ENCODE assay signal across 8 cellular contexts in the genomic region with DNA sequence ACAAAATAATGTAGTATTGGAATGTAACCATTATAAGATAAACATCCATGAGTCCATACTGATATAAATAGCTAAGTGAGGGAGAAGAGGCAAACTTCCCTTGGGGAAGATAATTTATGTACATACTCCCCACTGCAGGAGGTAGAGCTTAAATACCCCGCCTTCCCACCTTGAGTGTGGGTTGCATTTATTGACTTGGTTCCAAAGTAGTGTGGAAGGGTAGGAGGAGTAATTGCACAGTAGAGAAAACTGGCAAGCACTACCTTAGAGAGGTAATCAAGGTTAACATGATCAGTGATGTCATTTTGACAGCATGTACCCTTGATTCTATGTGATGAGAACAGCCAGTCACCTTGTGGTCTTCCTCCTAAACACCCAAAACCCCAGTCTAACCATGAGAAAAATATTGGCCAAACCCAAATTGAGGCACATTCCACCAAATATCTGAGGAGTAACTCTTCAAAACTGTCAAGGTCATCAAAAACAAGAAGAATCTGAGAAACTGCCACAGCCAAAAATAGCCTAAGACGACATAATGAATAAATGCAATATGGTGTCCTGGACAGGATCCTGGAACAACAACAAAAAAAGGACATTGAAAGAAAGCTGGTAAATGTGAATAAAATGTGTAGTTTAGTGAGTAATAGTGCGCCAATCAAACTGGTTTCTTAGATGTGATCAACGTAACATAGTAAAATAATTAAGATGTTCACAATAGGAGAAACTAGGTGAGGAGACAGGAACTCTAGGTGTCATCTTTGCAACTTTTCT. TPM values are rescaled to one million over a fixed set of nuclear protein-coding genes. Genes with fewer than 3 reads are reported as not detected.
A peak's percentile ranks its signal among the peaks of the same experiment; 100 is the strongest.
DNase-seq lines count a peak whose midpoint lies in the region; TF ChIP-seq lines count a peak whose summit lies in the region.

No MANE protein-coding gene starts in this region.

- H3K4me3 ChIP-seq in kidney epithelial cell (ENCODE audit: low read depth, low read length) = peak overlapping the region; percentile 79
- H3K4me3 ChIP-seq in testis = peak overlapping the region; percentile 77 to 92

- peaks cover 14% of the 10 kb centered on the region for H3K4me1 ChIP-seq in testis

- intact Hi-C loops in activated CD4-positive, alpha-beta T cell treated with anti-CD3 and anti-CD28 coated beads, Interleukin-2, amount 10 ng/mL, durations not matched to agents 24 days and 14 days (cut with micrococcal nuclease) = loop anchor here (10.0 kb wide), 2 partner anchors 569 to 1149 kb away; a partner anchor contains a TSS
- intact Hi-C loops in testis (cut with DNase I; ENCODE audit: low total_unique reads) = no loop called here

- no peak for DNase-seq in activated CD4-positive, alpha-beta T cell treated with anti-CD3 and anti-CD28 coated beads, Interleukin-2, amount 10 ng/mL, durations not matched to agents 24 days and 14 days
- DNase-seq in activated CD4-positive, alpha-beta T cell treated with anti-CD3 and anti-CD28 coated beads, Interleukin-2, amount 50 U/mL, for 1 hour = no peak
- no peak for DNase-seq in kidney epithelial cell (ENCODE audit: low read depth)
- DNase-seq in testis = no peak
- DNase-seq in NCI-H2029 treated with DMSO at 0.1 percent for 48 hours (lab: John Stamatoyannopoulos, UW) = no peak
- DNase-seq in GM13976 (ENCODE audit: low spot score) = no peak
- no peak for DNase-seq in erythroblast (lab: John Stamatoyannopoulos, UW)

- TF ChIP-seq POLR2A in testis (IDR thresholded peaks at IDR 0.05) (no peak), erythroblast (IDR thresholded peaks at IDR 0.05; ENCODE audit: low read length) (no peak)

- H3K27me3 Mint-ChIP-seq in activated CD4-positive, alpha-beta T cell treated with anti-CD3 and anti-CD28 coated beads, Interleukin-2, amount 10 ng/mL, durations not matched to agents 24 days and 14 days = peaks cover 1% of the 10 kb centered on the region
- no peaks in the 10 kb centered on the region for H3K27me3 Mint-ChIP-seq in activated naive CD8-positive, alpha-beta T cell

- no peaks in the 10 kb centered on the region for H3K36me3 ChIP-seq in kidney epithelial cell (ENCODE audit: control insufficient read depth, insufficient read depth, low read length)
- no peaks in the 10 kb centered on the region for H3K36me3 ChIP-seq in testis (ENCODE audit: low read depth, missing control alignments)

- peaks cover 10% of the 10 kb centered on the region for H3K36me3 Mint-ChIP-seq in activated CD4-positive, alpha-beta T cell treated with anti-CD3 and anti-CD28 coated beads, Interleukin-2, amount 10 ng/mL, durations not matched to agents 24 days and 14 days (ENCODE audit: low read depth)
- H3K36me3 Mint-ChIP-seq in activated naive CD8-positive, alpha-beta T cell = peaks cover 6% of the 10 kb centered on the region

- peak overlapping the region; percentile 96 for H3K27ac Mint-ChIP-seq in activated CD4-positive, alpha-beta T cell treated with anti-CD3 and anti-CD28 coated beads, Interleukin-2, amount 10 ng/mL, durations not matched to agents 24 days and 14 days
- H3K27ac Mint-ChIP-seq in activated naive CD8-positive, alpha-beta T cell = peak overlapping the region; percentile 82

- peak overlapping the region; percentile 76 to 83 for H3K27ac ChIP-seq in testis

- in situ Hi-C loops in GM13976 (cut with MboI; ENCODE audit: low sequenced_read_pairs, unreplicated experiment) = no loop called here

- WGBS in testis, 2 donors = 27 to 33% methylated on average over 4 of the region's 4 CpGs

- H3K27me3 ChIP-seq in kidney epithelial cell (ENCODE audit: control insufficient read depth, insufficient read depth, low read length) = no peaks in the 10 kb centered on the region
- H3K27me3 ChIP-seq in testis = no peaks in the 10 kb centered on the region

- no peaks in the 10 kb centered on the region for H3K9me3 Mint-ChIP-seq in activated CD4-positive, alpha-beta T cell treated with anti-CD3 and anti-CD28 coated beads, Interleukin-2, amount 10 ng/mL, durations not matched to agents 24 days and 14 days
- H3K9me3 Mint-ChIP-seq in activated naive CD8-positive, alpha-beta T cell (ENCODE audit: low read depth) = no peaks in the 10 kb centered on the region

- no peak for TF ChIP-seq CTCF in kidney epithelial cell (IDR thresholded peaks at IDR 0.05; ENCODE audit: insufficient read depth, low read length, poor library complexity, severe bottlenecking)
- TF ChIP-seq CTCF in testis (IDR thresholded peaks at IDR 0.05) = no peak
- TF ChIP-seq CTCF in GM13976 (IDR thresholded peaks at IDR 0.05; ENCODE audit: borderline replicate concordance, control extremely low read depth, extremely low read depth, insufficient read depth, missing control alignments) = no peak

- H3K4me3 Mint-ChIP-seq in activated CD4-positive, alpha-beta T cell treated with anti-CD3 and anti-CD28 coated beads, Interleukin-2, amount 10 ng/mL, durations not matched to agents 24 days and 14 days = peak overlapping the region; percentile 95
- peak overlapping the region; percentile 96 for H3K4me3 Mint-ChIP-seq in activated naive CD8-positive, alpha-beta T cell

- no peaks in the 10 kb centered on the region for H3K9me3 ChIP-seq in testis

- peaks cover 22% of the 10 kb centered on the region for H3K4me1 Mint-ChIP-seq in activated CD4-positive, alpha-beta T cell treated with anti-CD3 and anti-CD28 coated beads, Interleukin-2, amount 10 ng/mL, durations not matched to agents 24 days and 14 days
- H3K4me1 Mint-ChIP-seq in activated naive CD8-positive, alpha-beta T cell (ENCODE audit: low read depth) = peaks cover 24% of the 10 kb centered on the region

RNA-seq across cellular contexts. Expression of a gene that starts 0.8 kb away (rescaled TPM):
- total RNA-seq in activated CD4-positive, alpha-beta T cell treated with anti-CD3 and anti-CD28 coated beads, Interleukin-2, amount 10 ng/mL, durations not matched to agents 24 days and 14 days = 61.0 and 74.4 TPM in 2 replicates
- 24.6 and 27.0 TPM in 2 replicates for total RNA-seq in kidney epithelial cell
- 10 to 100 TPM; 56.4 to 65.2 TPM for total RNA-seq in testis
- polyA plus RNA-seq in testis (ENCODE audit: insufficient read depth, low read depth, low replicate concordance) = 100 TPM
